14 cellular contexts compared by ENCODE assay signal in genomic region chr20:10369723-10370090, GRCh38.
DNase-seq lines count a peak whose midpoint lies in the region; ATAC-seq and TF ChIP-seq lines count a peak whose summit lies in the region.
"Had no signal": no experiment of that assay in that cellular context is flagged by ENCODE, and none has a peak within 500 bp of the region (broad histone marks: within the 10 kb centered on the region; RNA-seq: fewer than 3 reads in every experiment).

No MANE protein-coding gene starts in this region.

- ATAC-seq in GM21737 (IDR thresholded peaks at IDR 0.05; ENCODE audit: unreplicated experiment) = no peak
- no peak for ATAC-seq in GM19328 (IDR thresholded peaks at IDR 0.05; ENCODE audit: unreplicated experiment)
- ATAC-seq in HG03175 (IDR thresholded peaks at IDR 0.05; ENCODE audit: unreplicated experiment) = no peak

- in situ Hi-C loops in Caki2 (cut with HindIII; ENCODE audit: low pct_unique_long_range_greater_than_20kb, low sequenced_read_pairs) = no loop called here

- peak; percentile 65 for DNase-seq in Caki2 (ENCODE audit: low read depth)
- peak; percentile 82 for DNase-seq in MG63
- DNase-seq in choroid plexus epithelial cell (ENCODE audit: low read depth) = peak; percentile 63
- DNase-seq in medulla oblongata (ENCODE audit: extremely low spot score) = peak; percentile 10
- no peak for DNase-seq in NCI-H2029 treated with DMSO at 0.1 percent for 48 hours (lab: John Stamatoyannopoulos, UW)
- DNase-seq: GOT3, naive B cell, NCI-H2081, Peyer's patch, uterus had no signal

- TF ChIP-seq CTCF in choroid plexus epithelial cell (conservative IDR thresholded peaks at IDR 0.05; ENCODE audit: low read depth, low read length) = no peak

- no peaks in the 10 kb centered on the region for H3K27me3 ChIP-seq in MG63
- H3K27me3 ChIP-seq: BLaER1, Peyer's patch, uterus had no signal

- no peaks in the 10 kb centered on the region for H3K36me3 ChIP-seq in MG63
- H3K36me3 ChIP-seq: BLaER1, Peyer's patch, uterus had no signal

- no peaks in the 10 kb centered on the region for H3K9me3 ChIP-seq in MG63
- H3K9me3 ChIP-seq: BLaER1, Peyer's patch, uterus had no signal

- H3K4me3 ChIP-seq in MG63 (no peak overlapping the region), choroid plexus epithelial cell (ENCODE audit: low read depth, low read length) (no peak overlapping the region)
- H3K4me3 ChIP-seq: BLaER1, Peyer's patch, uterus had no signal
